Comparison of ENCODE assay signal across 19 cellular contexts in genomic region chr2:41998201-41998781, GRCh38. TPM values are rescaled to one million over a fixed set of nuclear protein-coding genes. Genes with fewer than 3 reads are reported as not detected.
A peak's percentile ranks its signal among the peaks of the same experiment; 100 is the strongest.
DNase-seq lines count a peak whose midpoint lies in the region; ATAC-seq and TF ChIP-seq lines count a peak whose summit lies in the region.
"Had no signal": no experiment of that assay in that cellular context is flagged by ENCODE, and none has a peak within 500 bp of the region (broad histone marks: within the 10 kb centered on the region; RNA-seq: fewer than 3 reads in every experiment).

No MANE protein-coding gene starts in this region.

- no peaks in the 10 kb centered on the region for H3K36me3 ChIP-seq in ascending aorta
- peaks cover 0 to 2% of the 10 kb centered on the region in 2 experiments for H3K36me3 ChIP-seq in trophoblast cell (ENCODE audit: control insufficient read depth in 1 of 2, insufficient read depth in 2 of 2, low read length in 2 of 2)
- no peaks in the 10 kb centered on the region for H3K36me3 ChIP-seq in uterus
- H3K36me3 ChIP-seq: brain microvascular endothelial cell, upper lobe of left lung had no signal

- no peak overlapping the region for H3K4me2 ChIP-seq in trophoblast cell (ENCODE audit: low read length)

- H3K4me1 Mint-ChIP-seq in HFFc6 (ENCODE audit: low read depth): no peaks in the 10 kb centered on the region
- H3K4me1 Mint-ChIP-seq: activated CD4-positive, alpha-beta memory T cell treated with anti-CD3 and anti-CD28 coated beads, Interleukin-2, amount 10 ng/mL, durations not matched to agents 7 days and 5 days; naive thymus-derived CD4-positive, alpha-beta T cell had no signal

- H3K27ac ChIP-seq in ascending aorta (peak overlapping the region; percentile 66 to 76), trophoblast cell (ENCODE audit: low read depth, low read length) (no peak overlapping the region), uterus (peak overlapping the region; percentile 73 to 89)
- H3K27ac ChIP-seq: brain microvascular endothelial cell had no signal

- H3K27me3 Mint-ChIP-seq in HFFc6 (ENCODE audit: insufficient read depth): peaks cover 36% of the 10 kb centered on the region

- H4K91ac ChIP-seq in trophoblast cell (ENCODE audit: low read depth, low read length): no peak overlapping the region

- no peak overlapping the region for H3K23ac ChIP-seq in trophoblast cell (ENCODE audit: low read length)

- WGBS in trophoblast cell (ENCODE audit: extremely low coverage, insufficient coverage, insufficient read length): no CpG with 5 or more reads among the region's 7 CpGs

- H3K79me2 ChIP-seq in trophoblast cell (ENCODE audit: control insufficient read depth, insufficient read depth, low read length, poor library complexity): no peaks in the 10 kb centered on the region

- TF ChIP-seq CTCF in ascending aorta (IDR thresholded peaks at IDR 0.05) (no peak), uterus (IDR thresholded peaks at IDR 0.05) (no peak), HFFc6 (IDR thresholded peaks at IDR 0.05) (no peak)

- H3K18ac ChIP-seq in trophoblast cell (ENCODE audit: low read length): no peak overlapping the region

- H2AFZ ChIP-seq in trophoblast cell (ENCODE audit: insufficient read depth, low read length, poor library complexity): no peak overlapping the region

- no peak overlapping the region for H3K27ac Mint-ChIP-seq in HFFc6
- H3K27ac Mint-ChIP-seq: activated CD4-positive, alpha-beta memory T cell treated with anti-CD3 and anti-CD28 coated beads, Interleukin-2, amount 10 ng/mL, durations not matched to agents 7 days and 5 days; activated T-cell treated with anti-CD3 and anti-CD28 coated beads, Interleukin-2, amount 50 U/mL, for 24 hours; naive thymus-derived CD4-positive, alpha-beta T cell had no signal

- H3K9me3 ChIP-seq in ascending aorta (no peaks in the 10 kb centered on the region), trophoblast cell (ENCODE audit: insufficient read depth, low read depth, low read length) (peaks cover 3% of the 10 kb centered on the region), uterus (no peaks in the 10 kb centered on the region)
- H3K9me3 ChIP-seq: upper lobe of left lung had no signal

- no peak for DNase-seq in ascending aorta (ENCODE audit: low spot score in 2 of 2)
- no peak for DNase-seq in left ventricle myocardium superior
- no peak for DNase-seq in trophoblast cell
- no peak for DNase-seq in uterus
- DNase-seq in HFFc6: no peak
- DNase-seq: activated CD4-positive, alpha-beta memory T cell treated with anti-CD3 and anti-CD28 coated beads, Interleukin-2, amount 10 ng/mL, durations not matched to agents 7 days and 5 days; activated naive CD4-positive, alpha-beta T cell treated with anti-CD3 and anti-CD28 coated beads, Interleukin-2, amount 50 U/mL, for 16 hours; activated T-cell treated with anti-CD3 and anti-CD28 coated beads, Interleukin-2, amount 50 U/mL, for 24 hours; brain microvascular endothelial cell; Caco-2; naive thymus-derived CD4-positive, alpha-beta T cell; NCI-H1105 treated with DMSO at 0.1 percent for 48 hours; NCI-H69; SHP77; stimulated activated CD4-positive, alpha-beta T cell treated with anti-CD3 and anti-CD28 coated beads, Interleukin-12 subunit alpha, Interleukin-12 subunit beta, amount 100 ng/mL, for 4 hours; upper lobe of left lung had no signal

- no peak overlapping the region for H4K8ac ChIP-seq in trophoblast cell (ENCODE audit: low read depth, low read length)

- H2BK120ac ChIP-seq in trophoblast cell (ENCODE audit: insufficient read depth, low read length, poor library complexity): peak overlapping the region; percentile 2

- H3K4me3 ChIP-seq in ascending aorta (peak overlapping the region in 1 of 2 donors; percentile 45), trophoblast cell (ENCODE audit: low read depth, low read length) (no peak overlapping the region), uterus (peak overlapping the region in 1 of 2 donors; percentile 7)
- H3K4me3 ChIP-seq: upper lobe of left lung had no signal

- TF ChIP-seq POLR2A in uterus (IDR thresholded peaks at IDR 0.05): no peak

- no peak overlapping the region for H3K14ac ChIP-seq in trophoblast cell (ENCODE audit: low read length)

- ATAC-seq in left ventricle myocardium superior (peak; percentile 17), GM18511 (IDR thresholded peaks at IDR 0.05; ENCODE audit: unreplicated experiment) (no peak), GM21423 (IDR thresholded peaks at IDR 0.05; ENCODE audit: unreplicated experiment) (no peak)
- ATAC-seq: naive thymus-derived CD4-positive, alpha-beta T cell had no signal

- no peak overlapping the region for H3K9ac ChIP-seq in trophoblast cell (ENCODE audit: low read length)

- H3K4me1 ChIP-seq in ascending aorta: peaks cover 0 to 10% of the 10 kb centered on the region in 2 donors
- H3K4me1 ChIP-seq in trophoblast cell (ENCODE audit: control insufficient read depth in 1 of 2, insufficient read depth in 2 of 2, low read length in 2 of 2): peaks cover 5 to 12% of the 10 kb centered on the region in 2 experiments
- H3K4me1 ChIP-seq in uterus: peaks cover 0 to 6% of the 10 kb centered on the region in 2 donors
- H3K4me1 ChIP-seq: Caco-2 had no signal

- intact Hi-C loops in ascending aorta (cut with DNase I) (no loop called here), left ventricle myocardium superior (cut with micrococcal nuclease) (no loop called here), uterus (cut with DNase I; ENCODE audit: low total_unique reads) (no loop called here)

- peak overlapping the region; percentile 37 for H2BK12ac ChIP-seq in trophoblast cell (ENCODE audit: low read length)

- H3K27me3 ChIP-seq in ascending aorta: no peaks in the 10 kb centered on the region
- H3K27me3 ChIP-seq in trophoblast cell (ENCODE audit: insufficient read depth, low read length): no peaks in the 10 kb centered on the region
- H3K27me3 ChIP-seq in uterus: no peaks in the 10 kb centered on the region
- H3K27me3 ChIP-seq: brain microvascular endothelial cell, upper lobe of left lung had no signal

- no peaks in the 10 kb centered on the region for H3K9me3 Mint-ChIP-seq in HFFc6
- H3K9me3 Mint-ChIP-seq: activated T-cell treated with anti-CD3 and anti-CD28 coated beads, Interleukin-2, amount 50 U/mL, for 24 hours had no signal

- H2BK5ac ChIP-seq in trophoblast cell (ENCODE audit: low read depth, low read length, poor library complexity): no peak overlapping the region

- no peak overlapping the region for H3K4ac ChIP-seq in trophoblast cell (ENCODE audit: low read depth, low read length)

- no peak overlapping the region for H4K12ac ChIP-seq in trophoblast cell (ENCODE audit: low read depth, low read length)

- H3K79me1 ChIP-seq in trophoblast cell (ENCODE audit: low read length): peaks cover 3% of the 10 kb centered on the region

- no peaks in the 10 kb centered on the region for H3K36me3 Mint-ChIP-seq in HFFc6 (ENCODE audit: low read depth)

- H2AK5ac ChIP-seq in trophoblast cell (ENCODE audit: low read length): no peak overlapping the region

- H3K4me3 Mint-ChIP-seq in HFFc6: no peak overlapping the region
- H3K4me3 Mint-ChIP-seq: activated CD4-positive, alpha-beta memory T cell treated with anti-CD3 and anti-CD28 coated beads, Interleukin-2, amount 10 ng/mL, durations not matched to agents 7 days and 5 days; activated T-cell treated with anti-CD3 and anti-CD28 coated beads, Interleukin-2, amount 50 U/mL, for 24 hours; naive thymus-derived CD4-positive, alpha-beta T cell had no signal

RNA-seq across cellular contexts. Expression of gene PKDCC, which starts 49.5 kb away (rescaled TPM):
- total RNA-seq in ascending aorta (210 TPM), left ventricle myocardium superior (77.1 TPM), uterus (100 to 1,000 TPM in 2 of 4 donors, 10 to 100 TPM in 2; 34.1 to 244 (median 109) TPM)
- polyA plus RNA-seq in trophoblast cell (2013): 35.3 and 39.5 TPM in 2 replicates
- total RNA-seq in HFFc6 (2021; fragmentation: NEBNext Ultra II Directional; extraction: Animal tissue kit (Norgen Biotek cat#: 25700)): not detected
- total RNA-seq: activated CD4-positive, alpha-beta memory T cell treated with anti-CD3 and anti-CD28 coated beads, Interleukin-2, amount 10 ng/mL, durations not matched to agents 7 days and 5 days; naive thymus-derived CD4-positive, alpha-beta T cell; T-helper 1 cell treated with Interleukin-12 subunit alpha and Interleukin-12 subunit beta and Interleukin-4 antibody, amounts not matched to agents 30 ng/mL and 1 ng/mL, for 36 hours had no signal
- polyA plus RNA-seq: naive thymus-derived CD4-positive, alpha-beta T cell had no signal

Comparison
In these comparisons a context has a peak if more than half of its experiments do, and no peak if none do; other contexts are left out.
1. RNA of gene PKDCC, which starts 49.5 kb away (total RNA-seq): 210 TPM in ascending aorta (single experiment), 34.1 to 244 TPM in uterus and 77.1 TPM in left ventricle myocardium superior (single experiment); not detected in HFFc6; every median in the first group is over 10 times any median in the second.